In the genomic region with DNA sequence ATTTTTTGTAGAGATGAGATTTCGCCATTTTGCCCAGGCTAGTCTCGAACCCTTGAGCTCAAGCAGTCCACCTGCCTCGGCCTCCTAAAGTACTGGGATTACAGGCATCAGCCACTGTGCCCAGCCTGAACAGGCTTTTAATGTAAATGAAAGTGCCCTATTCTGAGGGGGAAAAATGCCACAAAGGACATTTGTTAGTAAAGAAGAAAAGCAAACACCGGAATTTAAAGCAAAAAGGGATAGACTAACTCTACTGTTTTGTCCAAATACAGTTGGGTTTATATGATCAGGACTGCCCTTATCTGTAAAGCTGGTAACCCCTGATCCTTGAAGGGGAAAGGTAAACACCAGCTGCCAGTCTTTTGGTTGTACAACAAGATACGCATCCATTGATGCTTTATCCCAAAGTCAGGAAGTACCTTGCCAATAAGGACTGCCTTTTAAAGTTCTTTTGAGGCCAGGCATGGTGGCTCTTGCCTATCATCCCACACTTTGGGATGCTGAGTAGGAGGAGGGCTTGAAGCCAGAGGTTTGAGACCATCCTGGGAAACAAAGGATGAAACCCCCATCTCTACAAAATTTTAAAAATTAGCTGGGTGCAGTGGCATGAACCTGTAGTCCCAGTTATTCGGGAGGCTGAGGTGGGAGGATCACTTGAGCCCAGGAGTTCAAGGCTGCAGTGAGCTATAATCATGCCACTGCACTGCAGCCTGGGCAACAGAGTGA, we compare ENCODE assay signal across 1 cellular context.
A peak's percentile ranks its signal among the peaks of the same experiment; 100 is the strongest.
TF ChIP-seq lines count a peak whose summit lies in the region.

No MANE protein-coding gene starts in this region.

TF ChIP-seq in HepG2, 621 proteins besides CTCF, POLR2A, EP300 and RAD21 (continued from another document and continues in another):
- TF ChIP-seq, protein P1, sequence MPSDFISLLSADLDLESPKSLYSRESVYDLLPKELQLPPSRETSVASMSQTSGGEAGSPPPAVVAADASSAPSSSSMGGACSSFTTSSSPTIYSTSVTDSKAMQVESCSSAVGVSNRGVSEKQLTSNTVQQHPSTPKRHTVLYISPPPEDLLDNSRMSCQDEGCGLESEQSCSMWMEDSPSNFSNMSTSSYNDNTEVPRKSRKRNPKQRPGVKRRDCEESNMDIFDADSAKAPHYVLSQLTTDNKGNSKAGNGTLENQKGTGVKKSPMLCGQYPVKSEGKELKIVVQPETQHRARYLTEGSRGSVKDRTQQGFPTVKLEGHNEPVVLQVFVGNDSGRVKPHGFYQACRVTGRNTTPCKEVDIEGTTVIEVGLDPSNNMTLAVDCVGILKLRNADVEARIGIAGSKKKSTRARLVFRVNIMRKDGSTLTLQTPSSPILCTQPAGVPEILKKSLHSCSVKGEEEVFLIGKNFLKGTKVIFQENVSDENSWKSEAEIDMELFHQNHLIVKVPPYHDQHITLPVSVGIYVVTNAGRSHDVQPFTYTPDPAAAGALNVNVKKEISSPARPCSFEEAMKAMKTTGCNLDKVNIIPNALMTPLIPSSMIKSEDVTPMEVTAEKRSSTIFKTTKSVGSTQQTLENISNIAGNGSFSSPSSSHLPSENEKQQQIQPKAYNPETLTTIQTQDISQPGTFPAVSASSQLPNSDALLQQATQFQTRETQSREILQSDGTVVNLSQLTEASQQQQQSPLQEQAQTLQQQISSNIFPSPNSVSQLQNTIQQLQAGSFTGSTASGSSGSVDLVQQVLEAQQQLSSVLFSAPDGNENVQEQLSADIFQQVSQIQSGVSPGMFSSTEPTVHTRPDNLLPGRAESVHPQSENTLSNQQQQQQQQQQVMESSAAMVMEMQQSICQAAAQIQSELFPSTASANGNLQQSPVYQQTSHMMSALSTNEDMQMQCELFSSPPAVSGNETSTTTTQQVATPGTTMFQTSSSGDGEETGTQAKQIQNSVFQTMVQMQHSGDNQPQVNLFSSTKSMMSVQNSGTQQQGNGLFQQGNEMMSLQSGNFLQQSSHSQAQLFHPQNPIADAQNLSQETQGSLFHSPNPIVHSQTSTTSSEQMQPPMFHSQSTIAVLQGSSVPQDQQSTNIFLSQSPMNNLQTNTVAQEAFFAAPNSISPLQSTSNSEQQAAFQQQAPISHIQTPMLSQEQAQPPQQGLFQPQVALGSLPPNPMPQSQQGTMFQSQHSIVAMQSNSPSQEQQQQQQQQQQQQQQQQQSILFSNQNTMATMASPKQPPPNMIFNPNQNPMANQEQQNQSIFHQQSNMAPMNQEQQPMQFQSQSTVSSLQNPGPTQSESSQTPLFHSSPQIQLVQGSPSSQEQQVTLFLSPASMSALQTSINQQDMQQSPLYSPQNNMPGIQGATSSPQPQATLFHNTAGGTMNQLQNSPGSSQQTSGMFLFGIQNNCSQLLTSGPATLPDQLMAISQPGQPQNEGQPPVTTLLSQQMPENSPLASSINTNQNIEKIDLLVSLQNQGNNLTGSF (CRISPR knock-in tag; IDR thresholded peaks at IDR 0.05) = no peak
- TF ChIP-seq NFRKB (IDR thresholded peaks at IDR 0.05) (no peak), ZC3H13 (CRISPR knock-in tag; IDR thresholded peaks at IDR 0.05) (no peak), PPARG (CRISPR knock-in tag; conservative IDR thresholded peaks at IDR 0.05) (peak; percentile 92), ZNF570 (CRISPR knock-in tag; IDR thresholded peaks at IDR 0.05; ENCODE audit: borderline replicate concordance) (no peak), KDM5A (IDR thresholded peaks at IDR 0.05; ENCODE audit: borderline replicate concordance, low read length) (no peak), ZNF567 (CRISPR knock-in tag; IDR thresholded peaks at IDR 0.05; ENCODE audit: borderline replicate concordance) (no peak), MBD4 (IDR thresholded peaks at IDR 0.05; ENCODE audit: borderline replicate concordance, low read length) (peak; percentile 59; the same call in 1 of the 2 replicates), SRF (IDR thresholded peaks at IDR 0.05; ENCODE audit: low read depth, low read length) (0 out of 2 replicates have a peak, but pooled peaks have one; percentile 43), ZNF235 (CRISPR knock-in tag; IDR thresholded peaks at IDR 0.05; ENCODE audit: borderline replicate concordance) (no peak), SNRNP70 (IDR thresholded peaks at IDR 0.05; ENCODE audit: low read depth, low read length) (no peak), TGIF2 (CRISPR knock-in tag; IDR thresholded peaks at IDR 0.05) (peak; percentile 87), ZNF263 (CRISPR knock-in tag; IDR thresholded peaks at IDR 0.05) (0 out of 2 replicates have a peak, but pooled peaks have one; percentile 14), HNRNPK (IDR thresholded peaks at IDR 0.05; ENCODE audit: low read depth, low read length, poor library complexity, severe bottlenecking) (no peak), SMAD1 (CRISPR knock-in tag; IDR thresholded peaks at IDR 0.05; ENCODE audit: borderline replicate concordance, low read depth) (no peak), KDM4B (CRISPR knock-in tag; IDR thresholded peaks at IDR 0.05) (no peak), PITX1 (CRISPR knock-in tag; IDR thresholded peaks at IDR 0.05) (peak; percentile 97)
- TF ChIP-seq, protein P2, sequence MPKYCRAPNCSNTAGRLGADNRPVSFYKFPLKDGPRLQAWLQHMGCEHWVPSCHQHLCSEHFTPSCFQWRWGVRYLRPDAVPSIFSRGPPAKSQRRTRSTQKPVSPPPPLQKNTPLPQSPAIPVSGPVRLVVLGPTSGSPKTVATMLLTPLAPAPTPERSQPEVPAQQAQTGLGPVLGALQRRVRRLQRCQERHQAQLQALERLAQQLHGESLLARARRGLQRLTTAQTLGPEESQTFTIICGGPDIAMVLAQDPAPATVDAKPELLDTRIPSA (CRISPR knock-in tag; IDR thresholded peaks at IDR 0.05; ENCODE audit: borderline replicate concordance) = no peak
- TF ChIP-seq, protein P3, sequence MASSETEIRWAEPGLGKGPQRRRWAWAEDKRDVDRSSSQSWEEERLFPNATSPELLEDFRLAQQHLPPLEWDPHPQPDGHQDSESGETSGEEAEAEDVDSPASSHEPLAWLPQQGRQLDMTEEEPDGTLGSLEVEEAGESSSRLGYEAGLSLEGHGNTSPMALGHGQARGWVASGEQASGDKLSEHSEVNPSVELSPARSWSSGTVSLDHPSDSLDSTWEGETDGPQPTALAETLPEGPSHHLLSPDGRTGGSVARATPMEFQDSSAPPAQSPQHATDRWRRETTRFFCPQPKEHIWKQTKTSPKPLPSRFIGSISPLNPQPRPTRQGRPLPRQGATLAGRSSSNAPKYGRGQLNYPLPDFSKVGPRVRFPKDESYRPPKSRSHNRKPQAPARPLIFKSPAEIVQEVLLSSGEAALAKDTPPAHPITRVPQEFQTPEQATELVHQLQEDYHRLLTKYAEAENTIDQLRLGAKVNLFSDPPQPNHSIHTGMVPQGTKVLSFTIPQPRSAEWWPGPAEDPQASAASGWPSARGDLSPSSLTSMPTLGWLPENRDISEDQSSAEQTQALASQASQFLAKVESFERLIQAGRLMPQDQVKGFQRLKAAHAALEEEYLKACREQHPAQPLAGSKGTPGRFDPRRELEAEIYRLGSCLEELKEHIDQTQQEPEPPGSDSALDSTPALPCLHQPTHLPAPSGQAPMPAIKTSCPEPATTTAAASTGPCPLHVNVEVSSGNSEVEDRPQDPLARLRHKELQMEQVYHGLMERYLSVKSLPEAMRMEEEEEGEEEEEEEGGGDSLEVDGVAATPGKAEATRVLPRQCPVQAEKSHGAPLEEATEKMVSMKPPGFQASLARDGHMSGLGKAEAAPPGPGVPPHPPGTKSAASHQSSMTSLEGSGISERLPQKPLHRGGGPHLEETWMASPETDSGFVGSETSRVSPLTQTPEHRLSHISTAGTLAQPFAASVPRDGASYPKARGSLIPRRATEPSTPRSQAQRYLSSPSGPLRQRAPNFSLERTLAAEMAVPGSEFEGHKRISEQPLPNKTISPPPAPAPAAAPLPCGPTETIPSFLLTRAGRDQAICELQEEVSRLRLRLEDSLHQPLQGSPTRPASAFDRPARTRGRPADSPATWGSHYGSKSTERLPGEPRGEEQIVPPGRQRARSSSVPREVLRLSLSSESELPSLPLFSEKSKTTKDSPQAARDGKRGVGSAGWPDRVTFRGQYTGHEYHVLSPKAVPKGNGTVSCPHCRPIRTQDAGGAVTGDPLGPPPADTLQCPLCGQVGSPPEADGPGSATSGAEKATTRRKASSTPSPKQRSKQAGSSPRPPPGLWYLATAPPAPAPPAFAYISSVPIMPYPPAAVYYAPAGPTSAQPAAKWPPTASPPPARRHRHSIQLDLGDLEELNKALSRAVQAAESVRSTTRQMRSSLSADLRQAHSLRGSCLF (CRISPR knock-in tag; IDR thresholded peaks at IDR 0.05; ENCODE audit: borderline replicate concordance) = no peak
- TF ChIP-seq, protein P4, sequence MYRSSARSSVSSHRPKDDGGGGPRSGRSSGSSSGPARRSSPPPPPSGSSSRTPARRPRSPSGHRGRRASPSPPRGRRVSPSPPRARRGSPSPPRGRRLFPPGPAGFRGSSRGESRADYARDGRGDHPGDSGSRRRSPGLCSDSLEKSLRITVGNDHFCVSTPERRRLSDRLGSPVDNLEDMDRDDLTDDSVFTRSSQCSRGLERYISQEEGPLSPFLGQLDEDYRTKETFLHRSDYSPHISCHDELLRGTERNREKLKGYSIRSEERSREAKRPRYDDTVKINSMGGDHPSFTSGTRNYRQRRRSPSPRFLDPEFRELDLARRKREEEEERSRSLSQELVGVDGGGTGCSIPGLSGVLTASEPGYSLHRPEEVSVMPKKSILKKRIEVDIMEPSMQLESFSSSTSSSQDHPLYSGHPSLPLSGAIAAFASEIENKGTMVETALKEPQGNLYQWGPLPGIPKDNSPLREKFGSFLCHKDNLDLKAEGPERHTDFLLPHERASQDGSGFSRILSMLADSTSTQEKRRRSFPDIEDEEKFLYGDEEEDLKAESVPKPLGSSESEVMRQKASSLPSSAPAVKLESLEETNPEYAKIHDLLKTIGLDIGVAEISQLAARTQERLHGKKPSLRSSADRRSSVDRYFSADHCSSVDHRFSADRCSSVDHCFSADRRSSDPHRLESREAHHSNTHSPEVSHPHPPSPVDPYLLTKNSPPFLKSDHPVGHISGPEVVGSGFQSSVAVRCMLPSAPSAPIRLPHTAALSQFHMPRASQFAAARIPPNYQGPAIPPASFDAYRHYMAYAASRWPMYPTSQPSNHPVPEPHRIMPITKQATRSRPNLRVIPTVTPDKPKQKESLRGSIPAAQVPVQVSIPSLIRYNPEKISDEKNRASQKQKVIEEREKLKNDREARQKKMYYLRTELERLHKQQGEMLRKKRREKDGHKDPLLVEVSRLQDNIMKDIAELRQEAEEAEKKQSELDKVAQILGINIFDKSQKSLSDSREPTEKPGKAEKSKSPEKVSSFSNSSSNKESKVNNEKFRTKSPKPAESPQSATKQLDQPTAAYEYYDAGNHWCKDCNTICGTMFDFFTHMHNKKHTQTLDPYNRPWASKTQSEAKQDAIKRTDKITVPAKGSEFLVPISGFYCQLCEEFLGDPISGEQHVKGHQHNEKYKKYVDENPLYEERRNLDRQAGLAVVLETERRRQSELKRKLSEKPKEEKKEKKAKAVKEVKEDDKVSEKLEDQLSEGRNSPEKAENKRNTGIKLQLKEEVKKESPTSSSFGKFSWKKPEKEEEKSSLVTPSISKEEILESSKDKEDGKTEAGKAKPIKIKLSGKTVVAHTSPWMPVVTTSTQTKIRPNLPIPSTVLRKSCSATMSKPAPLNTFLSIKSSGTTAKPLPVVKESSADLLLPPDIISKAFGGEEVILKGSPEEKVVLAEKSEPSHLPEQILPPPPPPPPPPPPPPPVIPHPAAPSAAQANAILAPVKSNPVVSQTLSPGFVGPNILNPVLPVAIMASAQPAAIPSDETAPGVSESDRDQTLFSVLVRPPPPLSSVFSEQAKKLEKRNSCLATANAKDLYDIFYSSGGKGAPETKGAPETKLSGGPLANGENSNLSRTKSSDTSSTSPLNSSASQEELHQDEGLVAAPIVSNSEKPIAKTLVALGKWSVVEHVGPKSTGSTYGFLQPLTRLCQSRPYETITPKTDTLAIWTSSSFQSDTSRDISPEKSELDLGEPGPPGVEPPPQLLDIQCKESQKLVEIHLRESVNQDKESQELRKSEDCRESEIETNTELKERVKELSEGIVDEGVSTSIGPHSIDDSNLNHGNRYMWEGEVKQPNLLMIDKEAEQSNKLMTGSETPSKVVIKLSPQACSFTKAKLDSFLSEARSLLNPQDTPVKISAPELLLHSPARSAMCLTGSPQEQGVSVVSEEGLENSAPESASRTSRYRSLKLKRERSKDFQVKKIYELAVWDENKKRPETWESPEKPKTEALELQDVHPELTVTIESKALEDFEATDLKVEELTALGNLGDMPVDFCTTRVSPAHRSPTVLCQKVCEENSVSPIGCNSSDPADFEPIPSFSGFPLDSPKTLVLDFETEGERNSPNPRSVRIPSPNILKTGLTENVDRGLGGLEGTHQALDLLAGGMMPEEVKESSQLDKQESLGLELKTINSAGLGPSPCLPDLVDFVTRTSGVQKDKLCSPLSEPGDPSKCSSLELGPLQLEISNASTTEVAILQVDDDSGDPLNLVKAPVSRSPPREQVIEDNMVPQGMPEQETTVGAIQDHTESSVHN (CRISPR knock-in tag; IDR thresholded peaks at IDR 0.05) = no peak
- TF ChIP-seq, protein P5, sequence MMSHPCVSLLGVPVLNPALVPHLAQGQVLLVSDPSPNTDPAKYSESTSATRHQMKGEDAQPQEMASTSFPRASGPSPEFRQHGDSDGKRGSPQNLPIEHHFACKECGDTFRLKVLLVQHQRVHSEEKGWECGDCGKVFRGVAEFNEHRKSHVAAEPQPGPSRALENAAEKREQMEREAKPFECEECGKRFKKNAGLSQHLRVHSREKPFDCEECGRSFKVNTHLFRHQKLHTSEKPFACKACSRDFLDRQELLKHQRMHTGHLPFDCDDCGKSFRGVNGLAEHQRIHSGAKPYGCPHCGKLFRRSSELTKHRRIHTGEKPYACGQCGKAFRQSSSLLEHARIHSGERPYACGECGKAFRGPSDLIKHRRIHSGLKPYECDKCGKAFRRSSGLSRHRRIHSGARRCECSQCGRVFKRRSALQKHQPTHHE (CRISPR knock-in tag; IDR thresholded peaks at IDR 0.05; ENCODE audit: borderline replicate concordance) = 0 out of 2 replicates have a peak, but pooled peaks have one; percentile 73
- TF ChIP-seq, protein P6, sequence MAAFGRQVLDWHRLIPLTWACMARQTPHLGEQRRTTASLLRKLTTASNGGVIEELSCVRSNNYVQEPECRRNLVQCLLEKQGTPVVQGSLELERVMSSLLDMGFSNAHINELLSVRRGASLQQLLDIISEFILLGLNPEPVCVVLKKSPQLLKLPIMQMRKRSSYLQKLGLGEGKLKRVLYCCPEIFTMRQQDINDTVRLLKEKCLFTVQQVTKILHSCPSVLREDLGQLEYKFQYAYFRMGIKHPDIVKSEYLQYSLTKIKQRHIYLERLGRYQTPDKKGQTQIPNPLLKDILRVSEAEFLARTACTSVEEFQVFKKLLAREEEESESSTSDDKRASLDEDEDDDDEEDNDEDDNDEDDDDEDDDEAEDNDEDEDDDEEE (CRISPR knock-in tag; IDR thresholded peaks at IDR 0.05) = no peak
- TF ChIP-seq, protein P7, sequence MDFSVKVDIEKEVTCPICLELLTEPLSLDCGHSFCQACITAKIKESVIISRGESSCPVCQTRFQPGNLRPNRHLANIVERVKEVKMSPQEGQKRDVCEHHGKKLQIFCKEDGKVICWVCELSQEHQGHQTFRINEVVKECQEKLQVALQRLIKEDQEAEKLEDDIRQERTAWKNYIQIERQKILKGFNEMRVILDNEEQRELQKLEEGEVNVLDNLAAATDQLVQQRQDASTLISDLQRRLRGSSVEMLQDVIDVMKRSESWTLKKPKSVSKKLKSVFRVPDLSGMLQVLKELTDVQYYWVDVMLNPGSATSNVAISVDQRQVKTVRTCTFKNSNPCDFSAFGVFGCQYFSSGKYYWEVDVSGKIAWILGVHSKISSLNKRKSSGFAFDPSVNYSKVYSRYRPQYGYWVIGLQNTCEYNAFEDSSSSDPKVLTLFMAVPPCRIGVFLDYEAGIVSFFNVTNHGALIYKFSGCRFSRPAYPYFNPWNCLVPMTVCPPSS (IDR thresholded peaks at IDR 0.05) = no peak
